34 cellular contexts compared by ENCODE assay signal in the genomic region with DNA sequence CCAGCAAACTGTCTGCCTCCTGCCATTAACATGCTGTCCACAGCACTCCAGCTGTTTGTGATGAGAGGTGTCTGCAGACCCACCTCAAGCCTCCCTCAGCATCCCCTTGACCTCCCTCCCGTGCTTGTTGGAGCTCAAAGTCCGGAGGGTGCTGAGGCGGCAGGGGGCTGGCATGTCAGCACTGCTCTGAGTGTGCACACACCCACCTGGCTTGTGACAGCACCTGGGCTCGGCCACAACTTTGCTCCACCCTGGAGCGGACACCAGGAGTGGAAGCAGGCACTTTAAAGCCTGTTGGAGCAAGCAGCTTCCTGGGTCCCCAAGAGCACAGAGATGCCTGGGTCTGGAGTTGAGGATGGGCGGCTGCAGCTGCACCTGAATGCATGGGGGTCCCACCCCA. TPM values are rescaled to one million over a fixed set of nuclear protein-coding genes. Genes with fewer than 3 reads are reported as not detected.
"Had no signal": no experiment of that assay in that cellular context is flagged by ENCODE, and none has a peak within 500 bp of the region (broad histone marks: within the 10 kb centered on the region; RNA-seq: fewer than 3 reads in every experiment).

No MANE protein-coding gene starts in this region.

- ATAC-seq: activated CD4-positive, alpha-beta T cell treated with anti-CD3 and anti-CD28 coated beads for 36 hours; activated CD8-positive, alpha-beta memory T cell treated with anti-CD3 and anti-CD28 coated beads, Interleukin-2, amount 10 ng/mL, durations not matched to agents 7 days and 5 days; activated CD8-positive, alpha-beta T cell treated with anti-CD3 and anti-CD28 coated beads, Interleukin-2, amount 10 ng/mL, durations not matched to agents 7 days and 5 days; activated naive CD8-positive, alpha-beta T cell treated with anti-CD3 and anti-CD28 coated beads, Interleukin-2, amount 50 U/mL, for 24 hours; body of pancreas; effector memory CD8-positive, alpha-beta T cell; foreskin keratinocyte; gastrocnemius medialis had no signal

- H3K27ac Mint-ChIP-seq: activated CD4-positive, alpha-beta memory T cell treated with anti-CD3 and anti-CD28 coated beads for 36 hours; activated CD4-positive, alpha-beta T cell treated with anti-CD3 and anti-CD28 coated beads for 36 hours; activated CD4-positive, alpha-beta T cell treated with anti-CD3 and anti-CD28 coated beads, Interleukin-2, amount 10 ng/mL, durations not matched to agents 24 days and 14 days; activated CD8-positive, alpha-beta memory T cell treated with anti-CD3 and anti-CD28 coated beads, Interleukin-2, amount 10 ng/mL, durations not matched to agents 7 days and 5 days; activated CD8-positive, alpha-beta T cell treated with anti-CD3 and anti-CD28 coated beads, Interleukin-2, amount 10 ng/mL, durations not matched to agents 7 days and 5 days; activated naive CD4-positive, alpha-beta T cell treated with anti-CD3 and anti-CD28 coated beads for 36 hours; activated naive CD4-positive, alpha-beta T cell treated with anti-CD3 and anti-CD28 coated beads, Interleukin-2, amount 50 U/mL, for 24 hours; activated naive CD8-positive, alpha-beta T cell treated with anti-CD3 and anti-CD28 coated beads for 36 hours; activated naive CD8-positive, alpha-beta T cell treated with anti-CD3 and anti-CD28 coated beads, Interleukin-2, amount 50 U/mL, for 24 hours; activated T-helper 1 cell treated with anti-CD3 and anti-CD28 coated beads, Interleukin-12 subunit alpha, Interleukin-12 subunit beta, Interleukin-2, Interleukin-4 antibody, amounts not matched to agents 30 ng/mL and 10 ng/mL and 1 ng/mL, durations not matched to agents 14 hours and 24 hours and 36 hours; activated T-helper 2 cell treated with anti-CD3 and anti-CD28 coated beads, Interferon-gamma antibody, Interleukin-2, Interleukin-4, amounts not matched to agents 10 μg/mL and 5 μg/mL and 100 μg/mL, durations not matched to agents 14 hours and 24 hours and 36 hours; effector memory CD8-positive, alpha-beta T cell had no signal

- DNase-seq: activated CD4-positive, alpha-beta memory T cell treated with anti-CD3 and anti-CD28 coated beads for 36 hours; activated CD4-positive, alpha-beta T cell treated with anti-CD3 and anti-CD28 coated beads for 36 hours; activated CD4-positive, alpha-beta T cell treated with anti-CD3 and anti-CD28 coated beads, Interleukin-2, amount 10 ng/mL, durations not matched to agents 24 days and 14 days; activated CD4-positive, CD25-positive, alpha-beta regulatory T cell; activated CD4-positive, CD25-positive, alpha-beta regulatory T cell treated with anti-CD3 and anti-CD28 coated beads, Interleukin-2, amount 50 U/mL, for 72 hours; activated CD8-positive, alpha-beta memory T cell treated with anti-CD3 and anti-CD28 coated beads, Interleukin-2, amount 10 ng/mL, durations not matched to agents 7 days and 5 days; activated CD8-positive, alpha-beta memory T cell treated with anti-CD3 and anti-CD28 coated beads, Interleukin-2, amount 50 U/mL, for 4 hours; activated CD8-positive, alpha-beta T cell treated with anti-CD3 and anti-CD28 coated beads, Interleukin-2, amount 10 ng/mL, durations not matched to agents 7 days and 5 days; activated effector memory CD4-positive, alpha-beta T cell treated with anti-CD3 and anti-CD28 coated beads, Interleukin-2, amount 50 U/mL, for 16 hours; activated naive CD4-positive, alpha-beta T cell treated with anti-CD3 and anti-CD28 coated beads for 36 hours; activated naive CD8-positive, alpha-beta T cell treated with anti-CD3 and anti-CD28 coated beads for 36 hours; activated naive CD8-positive, alpha-beta T cell treated with anti-CD3 and anti-CD28 coated beads, Interleukin-2, amount 50 U/mL, for 24 hours; activated T-cell treated with anti-CD3 and anti-CD28 coated beads, Interleukin-2, amount 50 U/mL, for 1 hour; activated T-cell treated with anti-CD3 and anti-CD28 coated beads, Interleukin-2, amount 50 U/mL, for 48 hours; adrenal gland; amygdala; aorta; body of pancreas; caudate nucleus; cortex of kidney; dermis blood vessel endothelial cell; effector CD4-positive, alpha-beta T cell; effector memory CD8-positive, alpha-beta T cell; erythroblast; foreskin keratinocyte; gastrocnemius medialis; glutamatergic neuron; T-helper 2 cell had no signal

- H3K27ac ChIP-seq: adrenal gland, body of pancreas, esophagus muscularis mucosa, foreskin keratinocyte, gastrocnemius medialis had no signal

- H3K4me1 Mint-ChIP-seq: activated CD4-positive, alpha-beta T cell treated with anti-CD3 and anti-CD28 coated beads for 36 hours; activated CD4-positive, alpha-beta T cell treated with anti-CD3 and anti-CD28 coated beads, Interleukin-2, amount 10 ng/mL, durations not matched to agents 24 days and 14 days; activated CD8-positive, alpha-beta memory T cell treated with anti-CD3 and anti-CD28 coated beads, Interleukin-2, amount 10 ng/mL, durations not matched to agents 7 days and 5 days; activated naive CD4-positive, alpha-beta T cell treated with anti-CD3 and anti-CD28 coated beads, Interleukin-2, amount 50 U/mL, for 24 hours; activated naive CD8-positive, alpha-beta T cell treated with anti-CD3 and anti-CD28 coated beads for 36 hours; activated naive CD8-positive, alpha-beta T cell treated with anti-CD3 and anti-CD28 coated beads, Interleukin-2, amount 50 U/mL, for 24 hours had no signal

- H3K36me3 Mint-ChIP-seq: activated CD4-positive, alpha-beta memory T cell treated with anti-CD3 and anti-CD28 coated beads for 36 hours; activated CD8-positive, alpha-beta memory T cell treated with anti-CD3 and anti-CD28 coated beads, Interleukin-2, amount 10 ng/mL, durations not matched to agents 7 days and 5 days; activated naive CD4-positive, alpha-beta T cell treated with anti-CD3 and anti-CD28 coated beads, Interleukin-2, amount 50 U/mL, for 24 hours; activated naive CD8-positive, alpha-beta T cell treated with anti-CD3 and anti-CD28 coated beads for 36 hours had no signal

- H3K4me3 ChIP-seq: adrenal gland, body of pancreas, esophagus muscularis mucosa, gastrocnemius medialis had no signal

- H3K9me3 Mint-ChIP-seq: activated CD4-positive, alpha-beta memory T cell treated with anti-CD3 and anti-CD28 coated beads for 36 hours; activated CD4-positive, alpha-beta T cell treated with anti-CD3 and anti-CD28 coated beads, Interleukin-2, amount 10 ng/mL, durations not matched to agents 24 days and 14 days; activated naive CD4-positive, alpha-beta T cell treated with anti-CD3 and anti-CD28 coated beads for 36 hours; activated naive CD4-positive, alpha-beta T cell treated with anti-CD3 and anti-CD28 coated beads, Interleukin-2, amount 50 U/mL, for 24 hours; activated naive CD8-positive, alpha-beta T cell treated with anti-CD3 and anti-CD28 coated beads for 36 hours; activated naive CD8-positive, alpha-beta T cell treated with anti-CD3 and anti-CD28 coated beads, Interleukin-2, amount 50 U/mL, for 24 hours; activated T-helper 1 cell treated with anti-CD3 and anti-CD28 coated beads, Interleukin-12 subunit alpha, Interleukin-12 subunit beta, Interleukin-2, Interleukin-4 antibody, amounts not matched to agents 30 ng/mL and 10 ng/mL and 1 ng/mL, durations not matched to agents 14 hours and 24 hours and 36 hours; activated T-helper 2 cell treated with anti-CD3 and anti-CD28 coated beads, Interferon-gamma antibody, Interleukin-2, Interleukin-4, amounts not matched to agents 10 μg/mL and 5 μg/mL and 100 μg/mL, durations not matched to agents 14 hours and 24 hours and 36 hours had no signal

- H3K4me3 Mint-ChIP-seq: activated CD4-positive, alpha-beta memory T cell treated with anti-CD3 and anti-CD28 coated beads for 36 hours; activated CD4-positive, alpha-beta T cell treated with anti-CD3 and anti-CD28 coated beads for 36 hours; activated CD4-positive, alpha-beta T cell treated with anti-CD3 and anti-CD28 coated beads, Interleukin-2, amount 10 ng/mL, durations not matched to agents 24 days and 14 days; activated CD8-positive, alpha-beta memory T cell treated with anti-CD3 and anti-CD28 coated beads, Interleukin-2, amount 10 ng/mL, durations not matched to agents 7 days and 5 days; activated CD8-positive, alpha-beta T cell treated with anti-CD3 and anti-CD28 coated beads, Interleukin-2, amount 10 ng/mL, durations not matched to agents 7 days and 5 days; activated naive CD4-positive, alpha-beta T cell treated with anti-CD3 and anti-CD28 coated beads for 36 hours; activated naive CD4-positive, alpha-beta T cell treated with anti-CD3 and anti-CD28 coated beads, Interleukin-2, amount 50 U/mL, for 24 hours; activated naive CD8-positive, alpha-beta T cell treated with anti-CD3 and anti-CD28 coated beads for 36 hours; activated naive CD8-positive, alpha-beta T cell treated with anti-CD3 and anti-CD28 coated beads, Interleukin-2, amount 50 U/mL, for 24 hours; activated T-helper 1 cell treated with anti-CD3 and anti-CD28 coated beads, Interleukin-12 subunit alpha, Interleukin-12 subunit beta, Interleukin-2, Interleukin-4 antibody, amounts not matched to agents 30 ng/mL and 10 ng/mL and 1 ng/mL, durations not matched to agents 14 hours and 24 hours and 36 hours; effector memory CD8-positive, alpha-beta T cell had no signal

- H3K4me1 ChIP-seq: adrenal gland, esophagus muscularis mucosa, foreskin keratinocyte, gastrocnemius medialis had no signal

- H3K36me3 ChIP-seq: adrenal gland, esophagus muscularis mucosa, gastrocnemius medialis had no signal

- H3K27me3 ChIP-seq: adrenal gland, body of pancreas, gastrocnemius medialis had no signal

- H3K9me3 ChIP-seq: adrenal gland, body of pancreas, esophagus muscularis mucosa, gastrocnemius medialis had no signal

RNA-seq across cellular contexts. Expression of a gene that starts 20.9 kb away (rescaled TPM):
- total RNA-seq: activated CD4-positive, alpha-beta memory T cell treated with anti-CD3 and anti-CD28 coated beads for 36 hours; activated CD4-positive, alpha-beta T cell treated with anti-CD3 and anti-CD28 coated beads for 36 hours; activated CD4-positive, alpha-beta T cell treated with anti-CD3 and anti-CD28 coated beads, Interleukin-2, amount 10 ng/mL, durations not matched to agents 24 days and 14 days; activated CD8-positive, alpha-beta memory T cell treated with anti-CD3 and anti-CD28 coated beads for 36 hours; activated CD8-positive, alpha-beta memory T cell treated with anti-CD3 and anti-CD28 coated beads, Interleukin-2, amount 10 ng/mL, durations not matched to agents 7 days and 5 days; activated CD8-positive, alpha-beta T cell treated with anti-CD3 and anti-CD28 coated beads, Interleukin-2, amount 10 ng/mL, durations not matched to agents 7 days and 5 days; activated naive CD4-positive, alpha-beta T cell treated with anti-CD3 and anti-CD28 coated beads for 36 hours; activated naive CD8-positive, alpha-beta T cell treated with anti-CD3 and anti-CD28 coated beads for 36 hours; activated T-helper 1 cell treated with anti-CD3 and anti-CD28 coated beads, Interleukin-12 subunit alpha, Interleukin-12 subunit beta, Interleukin-2, Interleukin-4 antibody, amounts not matched to agents 30 ng/mL and 10 ng/mL and 1 ng/mL, durations not matched to agents 14 hours and 24 hours and 36 hours; activated T-helper 2 cell treated with anti-CD3 and anti-CD28 coated beads, Interferon-gamma antibody, Interleukin-2, Interleukin-4, amounts not matched to agents 10 μg/mL and 5 μg/mL and 100 μg/mL, durations not matched to agents 14 hours and 24 hours and 36 hours; foreskin keratinocyte; T-helper 1 cell treated with Interleukin-12 subunit alpha and Interleukin-12 subunit beta and Interleukin-4 antibody, amounts not matched to agents 30 ng/mL and 1 ng/mL, for 36 hours had no signal

RNA-seq across cellular contexts. Expression of a gene that starts 51.9 kb away (rescaled TPM):
- total RNA-seq: activated CD4-positive, alpha-beta memory T cell treated with anti-CD3 and anti-CD28 coated beads for 36 hours; activated CD4-positive, alpha-beta T cell treated with anti-CD3 and anti-CD28 coated beads for 36 hours; activated CD4-positive, alpha-beta T cell treated with anti-CD3 and anti-CD28 coated beads, Interleukin-2, amount 10 ng/mL, durations not matched to agents 24 days and 14 days; activated CD8-positive, alpha-beta memory T cell treated with anti-CD3 and anti-CD28 coated beads for 36 hours; activated CD8-positive, alpha-beta memory T cell treated with anti-CD3 and anti-CD28 coated beads, Interleukin-2, amount 10 ng/mL, durations not matched to agents 7 days and 5 days; activated CD8-positive, alpha-beta T cell treated with anti-CD3 and anti-CD28 coated beads, Interleukin-2, amount 10 ng/mL, durations not matched to agents 7 days and 5 days; activated naive CD4-positive, alpha-beta T cell treated with anti-CD3 and anti-CD28 coated beads for 36 hours; activated naive CD8-positive, alpha-beta T cell treated with anti-CD3 and anti-CD28 coated beads for 36 hours; activated T-helper 1 cell treated with anti-CD3 and anti-CD28 coated beads, Interleukin-12 subunit alpha, Interleukin-12 subunit beta, Interleukin-2, Interleukin-4 antibody, amounts not matched to agents 30 ng/mL and 10 ng/mL and 1 ng/mL, durations not matched to agents 14 hours and 24 hours and 36 hours; activated T-helper 2 cell treated with anti-CD3 and anti-CD28 coated beads, Interferon-gamma antibody, Interleukin-2, Interleukin-4, amounts not matched to agents 10 μg/mL and 5 μg/mL and 100 μg/mL, durations not matched to agents 14 hours and 24 hours and 36 hours; foreskin keratinocyte; T-helper 1 cell treated with Interleukin-12 subunit alpha and Interleukin-12 subunit beta and Interleukin-4 antibody, amounts not matched to agents 30 ng/mL and 1 ng/mL, for 36 hours had no signal
- polyA plus RNA-seq: foreskin keratinocyte had no signal
